8 cellular contexts compared by ENCODE assay signal in the genomic region with DNA sequence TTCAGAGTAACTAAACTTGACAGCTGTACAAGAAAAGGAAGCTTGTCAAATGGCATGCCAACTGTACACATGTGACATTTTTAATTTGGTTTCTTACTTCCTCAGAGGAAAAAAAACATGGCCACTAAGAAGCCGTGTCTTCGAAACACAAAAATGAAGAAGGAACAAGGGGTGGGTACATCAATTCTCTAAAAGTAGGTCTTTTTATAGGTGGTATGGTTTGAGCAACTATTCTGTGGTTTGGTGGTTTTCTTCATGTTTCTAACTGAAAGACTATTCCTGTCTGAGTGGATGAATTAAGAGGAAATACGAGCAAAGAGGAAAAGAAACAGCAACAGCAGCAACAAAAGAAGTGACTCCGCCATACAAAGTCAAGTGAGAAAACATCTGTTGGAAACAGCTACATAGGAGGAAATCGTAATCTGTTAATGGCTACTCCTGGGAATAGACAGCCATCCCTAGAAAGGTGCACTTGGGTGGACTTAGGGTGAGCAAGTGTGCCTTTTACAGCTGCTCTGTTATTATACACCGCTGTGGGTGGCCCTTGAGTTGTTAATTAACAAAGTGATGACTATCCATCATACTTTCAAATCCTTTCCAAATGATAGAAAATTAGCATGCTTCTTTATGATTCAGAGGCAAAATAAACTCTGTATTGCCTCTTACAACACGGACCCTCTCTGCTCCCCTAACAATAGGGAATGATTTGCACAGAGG.
A peak's percentile ranks its signal among the peaks of the same experiment; 100 is the strongest.
DNase-seq lines count a peak whose midpoint lies in the region; ATAC-seq and TF ChIP-seq lines count a peak whose summit lies in the region.

No MANE protein-coding gene starts in this region.

- H3K9me3 Mint-ChIP-seq in naive thymus-derived CD4-positive, alpha-beta T cell: peaks cover 0 to 9% (median 0%) of the 10 kb centered on the region in 11 donors
- H3K9me3 Mint-ChIP-seq in activated T-helper 2 cell treated with anti-CD3 and anti-CD28 coated beads, Interferon-gamma antibody, Interleukin-2, Interleukin-4, amounts not matched to agents 10 μg/mL and 5 μg/mL and 100 μg/mL, durations not matched to agents 14 hours and 24 hours and 36 hours: peaks cover 6% of the 10 kb centered on the region

- CTCF ChIA-PET in naive thymus-derived CD4-positive, alpha-beta T cell (lab: Charles Lee): interaction anchor here (0.6 kb wide), 1 partner anchor 570 kb away, joined by 3 read pairs; no protein-coding TSS in a partner anchor

- H3K36me3 Mint-ChIP-seq in naive thymus-derived CD4-positive, alpha-beta T cell: no peaks in the 10 kb centered on the region
- H3K36me3 Mint-ChIP-seq in activated T-helper 2 cell treated with anti-CD3 and anti-CD28 coated beads, Interferon-gamma antibody, Interleukin-2, Interleukin-4, amounts not matched to agents 10 μg/mL and 5 μg/mL and 100 μg/mL, durations not matched to agents 14 hours and 24 hours and 36 hours (ENCODE audit: low read depth): no peaks in the 10 kb centered on the region

- POLR2A ChIA-PET in naive thymus-derived CD4-positive, alpha-beta T cell (lab: Charles Lee): no interaction called here

- no peaks in the 10 kb centered on the region for H3K4me1 ChIP-seq in naive thymus-derived CD4-positive, alpha-beta T cell (ENCODE audit: control insufficient read depth in 2 of 2, insufficient read depth in 2 of 2, low read length in 2 of 2)

- H3K4me3 ChIP-seq in naive thymus-derived CD4-positive, alpha-beta T cell (ENCODE audit: low read length): no peak overlapping the region
- no peak overlapping the region for H3K4me3 ChIP-seq in lower leg skin (ENCODE audit: low read depth, poor library complexity, severe bottlenecking)

- no peaks in the 10 kb centered on the region for H3K36me3 ChIP-seq in naive thymus-derived CD4-positive, alpha-beta T cell (ENCODE audit: control insufficient read depth in 2 of 3, insufficient read depth in 3 of 3, low read length in 3 of 3)

- no peak overlapping the region for H3K27ac ChIP-seq in naive thymus-derived CD4-positive, alpha-beta T cell (ENCODE audit: low read depth, low read length)

- no peaks in the 10 kb centered on the region for H3K27me3 ChIP-seq in naive thymus-derived CD4-positive, alpha-beta T cell (ENCODE audit: control insufficient read depth in 2 of 2, insufficient read depth in 2 of 2, low read length in 2 of 2)

- 57 to 58% methylated on average over 7 of the region's 7 CpGs for WGBS in lower leg skin, 2 donors

- peak; percentile 65 for DNase-seq in KG1 (lab: John Stamatoyannopoulos, UW)
- DNase-seq in NOMO-1 (lab: John Stamatoyannopoulos, UW; ENCODE audit: unreplicated experiment in 2 of 2): peak; percentile 68 to 90
- peak in 2 of 9 donors; percentile 4 to 10 for DNase-seq in naive thymus-derived CD4-positive, alpha-beta T cell
- DNase-seq in NCI-H446 treated with DMSO at 0.1 percent for 48 hours (lab: John Stamatoyannopoulos, UW): no peak
- no peak for DNase-seq in lower leg skin (ENCODE audit: low spot score in 2 of 2)
- no peak for DNase-seq in activated T-helper 2 cell treated with anti-CD3 and anti-CD28 coated beads, Interferon-gamma antibody, Interleukin-2, Interleukin-4, amounts not matched to agents 10 μg/mL and 5 μg/mL and 100 μg/mL, durations not matched to agents 14 hours and 24 hours and 36 hours (ENCODE audit: low spot score)

- no peaks in the 10 kb centered on the region for H3K9me3 ChIP-seq in naive thymus-derived CD4-positive, alpha-beta T cell (ENCODE audit: control insufficient read depth in 2 of 3, low read length in 3 of 3)

- H3K27me3 Mint-ChIP-seq in naive thymus-derived CD4-positive, alpha-beta T cell: peaks cover 0 to 4% (median 0%) of the 10 kb centered on the region in 5 donors
- no peaks in the 10 kb centered on the region for H3K27me3 Mint-ChIP-seq in activated T-helper 2 cell treated with anti-CD3 and anti-CD28 coated beads, Interferon-gamma antibody, Interleukin-2, Interleukin-4, amounts not matched to agents 10 μg/mL and 5 μg/mL and 100 μg/mL, durations not matched to agents 14 hours and 24 hours and 36 hours (ENCODE audit: low read depth)

- H3K4me1 Mint-ChIP-seq in naive thymus-derived CD4-positive, alpha-beta T cell: peaks cover 0 to 15% (median 10%) of the 10 kb centered on the region in 7 donors
- no peaks in the 10 kb centered on the region for H3K4me1 Mint-ChIP-seq in activated T-helper 2 cell treated with anti-CD3 and anti-CD28 coated beads, Interferon-gamma antibody, Interleukin-2, Interleukin-4, amounts not matched to agents 10 μg/mL and 5 μg/mL and 100 μg/mL, durations not matched to agents 14 hours and 24 hours and 36 hours (ENCODE audit: low read depth)

- no peak for TF ChIP-seq CTCF in lower leg skin (IDR thresholded peaks at IDR 0.05)

- intact Hi-C loops in naive thymus-derived CD4-positive, alpha-beta T cell (cut with micrococcal nuclease): no loop called here
- intact Hi-C loops in lower leg skin (cut with DNase I; ENCODE audit: low total_unique reads): no loop called here
- intact Hi-C loops in activated T-helper 2 cell treated with anti-CD3 and anti-CD28 coated beads, Interferon-gamma antibody, Interleukin-2, Interleukin-4, amounts not matched to agents 10 μg/mL and 5 μg/mL and 100 μg/mL, durations not matched to agents 14 hours and 24 hours and 36 hours (cut with micrococcal nuclease): no loop called here

- H3K4me3 Mint-ChIP-seq in naive thymus-derived CD4-positive, alpha-beta T cell: peak overlapping the region in 8 of 10 donors; percentile 3 to 70 (median 26)
- no peak overlapping the region for H3K4me3 Mint-ChIP-seq in activated T-helper 2 cell treated with anti-CD3 and anti-CD28 coated beads, Interferon-gamma antibody, Interleukin-2, Interleukin-4, amounts not matched to agents 10 μg/mL and 5 μg/mL and 100 μg/mL, durations not matched to agents 14 hours and 24 hours and 36 hours (ENCODE audit: low read depth)

- H3K27ac Mint-ChIP-seq in naive thymus-derived CD4-positive, alpha-beta T cell: peak overlapping the region in 5 of 9 donors; percentile 2 to 69 (median 7)
- no peak overlapping the region for H3K27ac Mint-ChIP-seq in activated T-helper 2 cell treated with anti-CD3 and anti-CD28 coated beads, Interferon-gamma antibody, Interleukin-2, Interleukin-4, amounts not matched to agents 10 μg/mL and 5 μg/mL and 100 μg/mL, durations not matched to agents 14 hours and 24 hours and 36 hours

- ATAC-seq in GM21360 (IDR thresholded peaks at IDR 0.05; ENCODE audit: unreplicated experiment): peak; percentile 46
- peak; percentile 54 for ATAC-seq in naive thymus-derived CD4-positive, alpha-beta T cell
- ATAC-seq in GM18519 (IDR thresholded peaks at IDR 0.05; ENCODE audit: low FRiP score, unreplicated experiment): no peak

- no peak for TF ChIP-seq POLR2A in lower leg skin (IDR thresholded peaks at IDR 0.05)

Comparison
In these comparisons a context has a peak if more than half of its experiments do, and no peak if none do; other contexts are left out.
1. DNase-seq: peak in KG1 (single experiment) and NOMO-1 (2 of 2); none in NCI-H446 treated with DMSO at 0.1 percent for 48 hours (single experiment), lower leg skin (0 of 2) and activated T-helper 2 cell treated with anti-CD3 and anti-CD28 coated beads, Interferon-gamma antibody, Interleukin-2, Interleukin-4, amounts not matched to agents 10 μg/mL and 5 μg/mL and 100 μg/mL, durations not matched to agents 14 hours and 24 hours and 36 hours (single experiment).